In the genomic region with DNA sequence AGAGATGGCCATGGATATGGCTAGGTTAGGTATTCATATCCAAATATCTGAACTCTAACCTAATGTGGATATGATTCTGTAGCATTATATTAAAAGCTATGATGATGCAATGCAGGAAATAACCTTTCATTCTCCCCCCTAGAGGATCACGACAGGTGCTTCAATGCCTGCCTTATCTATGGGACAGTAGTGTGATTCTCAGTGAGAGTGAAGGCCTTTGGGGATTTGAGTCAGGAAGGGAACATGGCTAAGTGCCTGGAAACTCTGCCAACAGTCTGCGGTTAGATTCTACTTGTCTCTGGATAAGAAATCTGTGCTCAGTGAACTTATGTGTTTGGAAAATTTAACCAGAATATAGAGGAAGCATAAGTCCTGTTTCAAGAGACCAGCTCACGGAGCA, we compare ENCODE assay signal across 9 cellular contexts.
DNase-seq lines count a peak whose midpoint lies in the region; ATAC-seq, FAIRE-seq and TF ChIP-seq lines count a peak whose summit lies in the region.
"Had no signal": no experiment of that assay in that cellular context is flagged by ENCODE, and none has a peak within 500 bp of the region (broad histone marks: within the 10 kb centered on the region; RNA-seq: fewer than 3 reads in every experiment).

No MANE protein-coding gene starts in this region.

- peaks cover 45% of the 10 kb centered on the region for H3K36me3 Mint-ChIP-seq in HFFc6 (ENCODE audit: low read depth)
- H3K36me3 Mint-ChIP-seq in memory B cell = peaks cover 22% of the 10 kb centered on the region

- no peaks in the 10 kb centered on the region for H3K27me3 ChIP-seq in bronchial epithelial cell (ENCODE audit: control insufficient read depth, insufficient read depth, low read length)

- FAIRE-seq in bronchial epithelial cell (lab: Jason Lieb, UNC) = no peak

- H3K4me1 Mint-ChIP-seq in HFFc6 (ENCODE audit: low read depth) (peaks cover 22% of the 10 kb centered on the region), memory B cell (peaks cover 46% of the 10 kb centered on the region)

- DNase-seq in AG08396 (ENCODE audit: low spot score) (peak; percentile 26), HFFc6 (peak; percentile 69), bronchial epithelial cell (ENCODE audit: low read depth) (peak; percentile 60), memory B cell (ENCODE audit: low spot score in 2 of 2) (no peak), AML-193 (lab: John Stamatoyannopoulos, UW) (no peak), GM13977 (ENCODE audit: low spot score) (no peak)
- DNase-seq: GDM1 had no signal

- H3K36me3 ChIP-seq in bronchial epithelial cell (ENCODE audit: control insufficient read depth, insufficient read depth, low read length) = peaks cover 2% of the 10 kb centered on the region

- in situ Hi-C loops in GM13977 (cut with MboI; ENCODE audit: low pct_unique_long_range_greater_than_20kb, low sequenced_read_pairs, unreplicated experiment) = no loop called here

- ATAC-seq in memory B cell (ENCODE audit: low read depth) = peak; percentile 58
- no peak for ATAC-seq in GM21717 (IDR thresholded peaks at IDR 0.05; ENCODE audit: unreplicated experiment)
- no peak for ATAC-seq in HG03457 (IDR thresholded peaks at IDR 0.05; ENCODE audit: unreplicated experiment)

- no peak for TF ChIP-seq CTCF in HFFc6 (IDR thresholded peaks at IDR 0.05)
- no peak for TF ChIP-seq CTCF in bronchial epithelial cell (IDR thresholded peaks at IDR 0.05; ENCODE audit: insufficient read depth, low read length, severe bottlenecking)
- TF ChIP-seq CTCF in GM13977 (IDR thresholded peaks at IDR 0.05; ENCODE audit: extremely low read depth, insufficient read depth, missing control alignments) = no peak

- no peak overlapping the region for H3K4me3 Mint-ChIP-seq in HFFc6
- no peak overlapping the region for H3K4me3 Mint-ChIP-seq in memory B cell

- no peaks in the 10 kb centered on the region; the same call in 1 of the 2 replicates for H3K27me3 Mint-ChIP-seq in HFFc6 (ENCODE audit: insufficient read depth)
- no peaks in the 10 kb centered on the region for H3K27me3 Mint-ChIP-seq in memory B cell

- H3K27ac Mint-ChIP-seq in HFFc6 = 0 out of 2 replicates have a peak overlapping the region, but pooled peaks have one; percentile 35
- peak overlapping the region; percentile 80 for H3K27ac Mint-ChIP-seq in memory B cell

- H3K4me3 ChIP-seq in bronchial epithelial cell (ENCODE audit: low read depth, low read length) = no peak overlapping the region

- H3K9me3 Mint-ChIP-seq in HFFc6 (peaks cover 9% of the 10 kb centered on the region; the same call in 1 of the 2 replicates), memory B cell (no peaks in the 10 kb centered on the region)

Comparison
In these comparisons a context has a peak if more than half of its experiments do, and no peak if none do; other contexts are left out.
1. DNase-seq: peak in AG08396 (single experiment), HFFc6 (single experiment) and bronchial epithelial cell (single experiment); none in memory B cell (0 of 2), AML-193 (0 of 2) and GM13977 (single experiment).